4 cellular contexts compared by ENCODE assay signal in genomic region chr17:46566980-46567379, GRCh38. TPM values are rescaled to one million over a fixed set of nuclear protein-coding genes. Genes with fewer than 3 reads are reported as not detected.
A peak's percentile ranks its signal among the peaks of the same experiment; 100 is the strongest.
DNase-seq lines count a peak whose midpoint lies in the region; ATAC-seq, FAIRE-seq and TF ChIP-seq lines count a peak whose summit lies in the region.
"Not testable (repeated sequence)": the region's sequence is repeated elsewhere in the genome, so short reads cannot be mapped to it uniquely, and the experiment has no call there.

No MANE protein-coding gene starts in this region.

- not testable (repeated sequence) for TF ChIP-seq RAD21 in GM12878 (IDR thresholded peaks at IDR 0.05; ENCODE audit: insufficient read depth, low read depth, low read length)

- SMC1A ChIA-PET in GM12878 (lab: Charles Lee; ENCODE audit: uncharacterized antibody, unreplicated experiment), result not testable (repeated sequence)

- H3K9me3 Mint-ChIP-seq in activated T-cell treated with anti-CD3 and anti-CD28 coated beads, Interleukin-2, amount 50 U/mL, for 72 hours, result not testable (repeated sequence)

- CTCF ChIA-PET in GM12878 (lab: Yijun Ruan, JAX), result not testable (repeated sequence)

- not testable (repeated sequence) for TF ChIP-seq CTCF in GM12878 (IDR thresholded peaks at IDR 0.05 in 2 of 3, conservative IDR thresholded peaks at IDR 0.05 in 1 of 3; ENCODE audit: control insufficient read depth in 2 of 3, extremely low read depth in 1 of 3, insufficient read depth in 1 of 3, low read depth in 3 of 3, low read length in 3 of 3)

- not testable (repeated sequence) for H3K4me1 ChIP-seq in GM12878 (ENCODE audit: control insufficient read depth, insufficient read depth, low read length)

- H3K4me1 Mint-ChIP-seq in activated T-cell treated with anti-CD3 and anti-CD28 coated beads, Interleukin-2, amount 50 U/mL, for 72 hours (ENCODE audit: low read depth), result not testable (repeated sequence)

- H3K4me3 Mint-ChIP-seq in activated T-cell treated with anti-CD3 and anti-CD28 coated beads, Interleukin-2, amount 50 U/mL, for 72 hours, result not testable (repeated sequence)

- not testable (repeated sequence) for H4K20me1 ChIP-seq in GM12878 (ENCODE audit: control insufficient read depth, insufficient read depth)

- TF ChIP-seq EP300 in GM12878 (IDR thresholded peaks at IDR 0.05; ENCODE audit: borderline replicate concordance in 1 of 2, control insufficient read depth in 1 of 2, low read depth in 2 of 2, low read length in 2 of 2), result not testable (repeated sequence)

- RAD21 ChIA-PET in GM12878 (lab: Charles Lee; ENCODE audit: unreplicated experiment), result not testable (repeated sequence)

- not testable (repeated sequence) for BruUV-seq in GM12878 (replicated peaks; lab: Mats Ljungman, UMichigan)

- FAIRE-seq in GM12892 (lab: Jason Lieb, UNC), result peak; percentile 74
- not testable (repeated sequence) for FAIRE-seq in GM12878 (lab: Jason Lieb, UNC)

- POLR2A ChIA-PET in GM12878 (lab: Charles Lee), result not testable (repeated sequence)

- H3K79me2 ChIP-seq in GM12878 (ENCODE audit: control insufficient read depth, insufficient read depth, low read length), result not testable (repeated sequence)

- WGBS in GM12878 (ENCODE audit: insufficient coverage, insufficient replicate concordance, low lambda C conversion rate, missing lambda C conversion rate), result no CpG with 5 or more reads among the region's 1 CpG

- not testable (repeated sequence) for H3K4me3 ChIP-seq in GM12878

- intact Hi-C loops in GM12878 (cut with micrococcal nuclease; ENCODE audit: unreplicated experiment), result not testable (repeated sequence)

- H3K9me3 ChIP-seq in GM12878 (replicated peaks; ENCODE audit: control insufficient read depth, insufficient read depth, low read length), result not testable (repeated sequence)

- not testable (repeated sequence) for H3K4me2 ChIP-seq in GM12878 (ENCODE audit: control insufficient read depth, insufficient read depth)

- H3K36me3 ChIP-seq in GM12878 (ENCODE audit: control insufficient read depth in 2 of 2, insufficient read depth in 2 of 2, low read length in 1 of 2), result not testable (repeated sequence)

- H3K27ac Mint-ChIP-seq in activated T-cell treated with anti-CD3 and anti-CD28 coated beads, Interleukin-2, amount 50 U/mL, for 72 hours, result not testable (repeated sequence)

- not testable (repeated sequence) for H3K27ac ChIP-seq in GM12878 (ENCODE audit: control insufficient read depth, insufficient read depth)

- H2AFZ ChIP-seq in GM12878 (ENCODE audit: control insufficient read depth, low read depth, low read length), result not testable (repeated sequence)

- not testable (repeated sequence) for H3K27me3 Mint-ChIP-seq in activated T-cell treated with anti-CD3 and anti-CD28 coated beads, Interleukin-2, amount 50 U/mL, for 72 hours (ENCODE audit: low read depth)

- not testable (repeated sequence) for H3K9ac ChIP-seq in GM12878 (ENCODE audit: control insufficient read depth, insufficient read depth, low read length)

- not testable (repeated sequence) for H3K27me3 ChIP-seq in GM12878 (replicated peaks in 1 of 2; ENCODE audit: control insufficient read depth in 2 of 2, insufficient read depth in 2 of 2, low read length in 1 of 2)

- in situ Hi-C loops in GM12878 (cut with MboI), result not testable (repeated sequence)

- DNase-seq in GM12892 (ENCODE audit: insufficient read length); activated T-cell treated with anti-CD3 and anti-CD28 coated beads, Interleukin-2, amount 50 U/mL, for 72 hours; GM12878 (ENCODE audit: low read depth, low spot score); stimulated activated naive CD8-positive, alpha-beta T cell treated with anti-CD3 and anti-CD28 coated beads, Interleukin-15, Interleukin-2, amounts not matched to agents 100 U/mL and 50 U/mL, for 24 hours: not testable (repeated sequence)

- not testable (repeated sequence) for H3K36me3 Mint-ChIP-seq in activated T-cell treated with anti-CD3 and anti-CD28 coated beads, Interleukin-2, amount 50 U/mL, for 72 hours (ENCODE audit: insufficient read depth in 2 of 2)

- ATAC-seq in activated T-cell treated with anti-CD3 and anti-CD28 coated beads, Interleukin-2, amount 50 U/mL, for 72 hours (replicated peaks in 1 of 2), result peak; percentile 53 to 67
- ATAC-seq in GM12878, result peak; percentile 52
- ATAC-seq in stimulated activated naive CD8-positive, alpha-beta T cell treated with anti-CD3 and anti-CD28 coated beads, Interleukin-15, Interleukin-2, amounts not matched to agents 100 U/mL and 50 U/mL, for 24 hours, result peak; percentile 23

- TF ChIP-seq POLR2A in GM12892 (IDR thresholded peaks at IDR 0.05; ENCODE audit: low read depth, low read length); GM12878 (IDR thresholded peaks at IDR 0.05; ENCODE audit: low read depth, low read length): not testable (repeated sequence)

RNA-seq across cellular contexts. Expression of gene ARL17A, which starts 12.5 kb away (rescaled TPM):
- polyA plus RNA-seq in GM12892 (2012; ENCODE audit: missing spikeins), result 20.9 TPM
- total RNA-seq in activated T-cell treated with anti-CD3 and anti-CD28 coated beads, Interleukin-2, amount 50 U/mL, for 72 hours, result 10 to 100 TPM; 17.9 to 27.8 TPM
- total RNA-seq in GM12878 (2013; cell fraction: nucleolus; rRNA removed), result 255 and 258 TPM in 2 replicates
- total RNA-seq in GM12878 (2014; rRNA removed) (11.0 and 12.6 TPM in 2 replicates), GM12878 (2014; rRNA removed; fragmentation: Illumina TruSeq; extraction: Trizol) (17.0 and 17.3 TPM in 2 replicates), GM12878 (2021) (15.1 and 20.0 TPM in 2 replicates)
- 11.4 TPM for polyA plus RNA-seq in GM12878 (2011; ENCODE audit: low read depth)
- polyA plus RNA-seq in GM12878 (2011; rRNA removed) (38.7 and 39.1 TPM in 2 replicates), GM12878 (2014; fragmentation: Illumina TruSeq; extraction: Trizol) (20.3 and 23.9 TPM in 2 replicates), GM12878 (2014; fragmentation: Nextera tagmentation; extraction: Ambion mirVana) (1 to 10 TPM; 4.0 to 5.9 TPM), GM12878 (2014; rRNA removed) (20.2 and 20.7 TPM in 2 replicates), GM12878 (2016; fragmentation: Nextera tagmentation; extraction: Ambion mirVana) (10 to 100 TPM; 16.3 to 19.0 TPM)
- 34.6 and 44.1 TPM in 2 replicates for polyA plus RNA-seq in GM12878 (2011; cell fraction: cytosol; rRNA removed)
- 127 and 136 TPM in 2 replicates for polyA plus RNA-seq in GM12878 (2011; cell fraction: nucleus; rRNA removed)
- polyA plus RNA-seq in GM12878 (2012), result 13.9 and 14.3 TPM in 2 replicates
- polyA minus RNA-seq in GM12878 (2011; rRNA and poly(A)+ RNA removed), result 43.6 and 49.0 TPM in 2 replicates
- polyA minus RNA-seq in GM12878 (2011; cell fraction: cytosol; rRNA and poly(A)+ RNA removed), result 3.9 and 6.8 TPM in 2 replicates
- 49.8 and 80.9 TPM in 2 replicates for polyA minus RNA-seq in GM12878 (2011; cell fraction: nucleus; rRNA and poly(A)+ RNA removed)

RNA-seq across cellular contexts. Expression of gene NSF, which starts 23.5 kb away (rescaled TPM):
- 12.1 TPM for polyA plus RNA-seq in GM12892 (2012; ENCODE audit: missing spikeins)
- 10 to 100 TPM; 34.3 to 43.1 TPM for total RNA-seq in activated T-cell treated with anti-CD3 and anti-CD28 coated beads, Interleukin-2, amount 50 U/mL, for 72 hours
- total RNA-seq in GM12878 (2013; cell fraction: nucleolus; rRNA removed), result 12.1 and 16.4 TPM in 2 replicates
- total RNA-seq in GM12878 (2014; rRNA removed) (14.4 and 16.9 TPM in 2 replicates), GM12878 (2014; rRNA removed; fragmentation: Illumina TruSeq; extraction: Trizol) (15.5 and 15.8 TPM in 2 replicates), GM12878 (2021) (16.0 and 18.1 TPM in 2 replicates)
- 11.7 TPM for polyA plus RNA-seq in GM12878 (2011; ENCODE audit: low read depth)
- polyA plus RNA-seq in GM12878 (2011; rRNA removed) (16.6 and 18.7 TPM in 2 replicates), GM12878 (2014; fragmentation: Illumina TruSeq; extraction: Trizol) (17.2 and 19.4 TPM in 2 replicates), GM12878 (2014; fragmentation: Nextera tagmentation; extraction: Ambion mirVana) (1 to 10 TPM; 6.8 to 7.6 TPM), GM12878 (2014; rRNA removed) (8.9 and 10.2 TPM in 2 replicates), GM12878 (2016; fragmentation: Nextera tagmentation; extraction: Ambion mirVana) (10 to 100 TPM; 24.3 to 25.6 TPM)
- polyA plus RNA-seq in GM12878 (2011; cell fraction: cytosol; rRNA removed), result 8.2 and 9.3 TPM in 2 replicates
- 9.5 and 11.4 TPM in 2 replicates for polyA plus RNA-seq in GM12878 (2011; cell fraction: nucleus; rRNA removed)
- polyA plus RNA-seq in GM12878 (2012), result 11.1 and 14.5 TPM in 2 replicates
- polyA minus RNA-seq in GM12878 (2011; rRNA and poly(A)+ RNA removed), result 15.1 and 26.7 TPM in 2 replicates
- 3.7 and 6.3 TPM in 2 replicates for polyA minus RNA-seq in GM12878 (2011; cell fraction: cytosol; rRNA and poly(A)+ RNA removed)
- 16.3 and 22.1 TPM in 2 replicates for polyA minus RNA-seq in GM12878 (2011; cell fraction: nucleus; rRNA and poly(A)+ RNA removed)

RNA-seq across cellular contexts. Expression of gene LRRC37A2, which starts 54.7 kb away (rescaled TPM):
- 13.7 TPM for polyA plus RNA-seq in GM12892 (2012; ENCODE audit: missing spikeins)
- total RNA-seq in activated T-cell treated with anti-CD3 and anti-CD28 coated beads, Interleukin-2, amount 50 U/mL, for 72 hours, result 10 to 100 TPM in 1 of 2 donors, 1 to 10 TPM in 1; 6.7 to 30.1 TPM
- total RNA-seq in GM12878 (2013; cell fraction: nucleolus; rRNA removed), result 51.9 and 59.9 TPM in 2 replicates
- total RNA-seq in GM12878 (2014; rRNA removed) (5.4 TPM in 2 replicates), GM12878 (2014; rRNA removed; fragmentation: Illumina TruSeq; extraction: Trizol) (5.9 and 6.2 TPM in 2 replicates), GM12878 (2021) (5.6 and 5.8 TPM in 2 replicates)
- 8.8 TPM for polyA plus RNA-seq in GM12878 (2011; ENCODE audit: low read depth)
- polyA plus RNA-seq in GM12878 (2011; rRNA removed) (8.4 and 9.9 TPM in 2 replicates), GM12878 (2014; fragmentation: Illumina TruSeq; extraction: Trizol) (7.1 TPM in 2 replicates), GM12878 (2014; fragmentation: Nextera tagmentation; extraction: Ambion mirVana) (1 to 10 TPM; 2.8 to 4.0 TPM), GM12878 (2014; rRNA removed) (4.8 and 5.3 TPM in 2 replicates), GM12878 (2016; fragmentation: Nextera tagmentation; extraction: Ambion mirVana) (10 to 100 TPM in 1 of 2 experiments, 1 to 10 TPM in 1; 9.9 to 10.5 TPM)
- 4.8 and 6.0 TPM in 2 replicates for polyA plus RNA-seq in GM12878 (2011; cell fraction: cytosol; rRNA removed)
- 20.6 and 23.3 TPM in 2 replicates for polyA plus RNA-seq in GM12878 (2011; cell fraction: nucleus; rRNA removed)
- polyA plus RNA-seq in GM12878 (2012), result 10.8 and 13.2 TPM in 2 replicates
- 17.1 and 17.7 TPM in 2 replicates for polyA minus RNA-seq in GM12878 (2011; rRNA and poly(A)+ RNA removed)
- polyA minus RNA-seq in GM12878 (2011; cell fraction: cytosol; rRNA and poly(A)+ RNA removed), result 2.1 and 2.3 TPM in 2 replicates
- 13.4 and 20.5 TPM in 2 replicates for polyA minus RNA-seq in GM12878 (2011; cell fraction: nucleus; rRNA and poly(A)+ RNA removed)
